In genomic region chr4:68319040-68319439, GRCh38 we compare ENCODE assay signal across 17 cellular contexts. TPM values are rescaled to one million over a fixed set of nuclear protein-coding genes. Genes with fewer than 3 reads are reported as not detected.
A peak's percentile ranks its signal among the peaks of the same experiment; 100 is the strongest.
DNase-seq lines count a peak whose midpoint lies in the region; ATAC-seq and TF ChIP-seq lines count a peak whose summit lies in the region.
"Had no signal": no experiment of that assay in that cellular context is flagged by ENCODE, and none has a peak within 500 bp of the region (broad histone marks: within the 10 kb centered on the region; RNA-seq: fewer than 3 reads in every experiment).

No MANE protein-coding gene starts in this region.

- H3K4me1 Mint-ChIP-seq in CD4-positive, CD25-positive, alpha-beta regulatory T cell: peaks cover 11 to 22% (median 13%) of the 10 kb centered on the region in 4 donors
- H3K4me1 Mint-ChIP-seq in CD4-positive, alpha-beta T cell (ENCODE audit: low read depth): peaks cover 5% of the 10 kb centered on the region
- peaks cover 11% of the 10 kb centered on the region for H3K4me1 Mint-ChIP-seq in T-helper 2 cell treated with Interferon-gamma antibody and Interleukin-4, amounts not matched to agents 5 μg/mL and 100 μg/mL, for 36 hours (ENCODE audit: low read depth)
- peaks cover 14% of the 10 kb centered on the region for H3K4me1 Mint-ChIP-seq in central memory CD8-positive, alpha-beta T cell
- H3K4me1 Mint-ChIP-seq in nephron progenitor cell: no peaks in the 10 kb centered on the region

- H3K4me3 Mint-ChIP-seq in CD4-positive, CD25-positive, alpha-beta regulatory T cell: no peak overlapping the region
- H3K4me3 Mint-ChIP-seq in CD4-positive, alpha-beta T cell: no peak overlapping the region
- peak overlapping the region; percentile 7 for H3K4me3 Mint-ChIP-seq in T-helper 2 cell treated with Interferon-gamma antibody and Interleukin-4, amounts not matched to agents 5 μg/mL and 100 μg/mL, for 36 hours
- H3K4me3 Mint-ChIP-seq in central memory CD8-positive, alpha-beta T cell: no peak overlapping the region
- H3K4me3 Mint-ChIP-seq in nephron progenitor cell: no peak overlapping the region

- H3K27me3 ChIP-seq in CD4-positive, CD25-positive, alpha-beta regulatory T cell (ENCODE audit: control insufficient read depth, insufficient read depth, low read length): no peaks in the 10 kb centered on the region
- no peaks in the 10 kb centered on the region for H3K27me3 ChIP-seq in CD4-positive, alpha-beta T cell (ENCODE audit: control insufficient read depth, insufficient read depth, low read length)
- H3K27me3 ChIP-seq: adrenal gland had no signal

- POLR2A ChIA-PET in CD4-positive, alpha-beta T cell (lab: Charles Lee): no interaction called here

- TF ChIP-seq CTCF in CD4-positive, alpha-beta T cell (IDR thresholded peaks at IDR 0.05): no peak
- no peak for TF ChIP-seq CTCF in nephron progenitor cell (IDR thresholded peaks at IDR 0.05)

- no peaks in the 10 kb centered on the region for H3K9me3 ChIP-seq in CD4-positive, CD25-positive, alpha-beta regulatory T cell (ENCODE audit: control insufficient read depth in 2 of 2, low read length in 2 of 2)
- H3K9me3 ChIP-seq in CD4-positive, alpha-beta T cell (ENCODE audit: control insufficient read depth, low read length): no peaks in the 10 kb centered on the region
- H3K9me3 ChIP-seq: adrenal gland had no signal

- H3K4me3 ChIP-seq in CD4-positive, CD25-positive, alpha-beta regulatory T cell (ENCODE audit: low read depth, low read length): no peak overlapping the region
- H3K4me3 ChIP-seq: adrenal gland, lung had no signal

- no peak for ATAC-seq in CD4-positive, CD25-positive, alpha-beta regulatory T cell (ENCODE audit: low read depth in 2 of 2)
- no peak for ATAC-seq in CD4-positive, alpha-beta T cell (ENCODE audit: poor library complexity)
- ATAC-seq in central memory CD8-positive, alpha-beta T cell (replicated peaks; ENCODE audit: extremely low read depth, poor library complexity, severe bottlenecking): peak; percentile 19
- ATAC-seq in left ventricle myocardium superior: no peak
- ATAC-seq: stimulated activated naive CD8-positive, alpha-beta T cell treated with anti-CD3 and anti-CD28 coated beads, Interleukin-15, Interleukin-2, amounts not matched to agents 100 U/mL and 50 U/mL, for 24 hours had no signal

- H3K27me3 Mint-ChIP-seq in CD4-positive, CD25-positive, alpha-beta regulatory T cell: no peaks in the 10 kb centered on the region
- no peaks in the 10 kb centered on the region for H3K27me3 Mint-ChIP-seq in CD4-positive, alpha-beta T cell
- no peaks in the 10 kb centered on the region for H3K27me3 Mint-ChIP-seq in T-helper 2 cell treated with Interferon-gamma antibody and Interleukin-4, amounts not matched to agents 5 μg/mL and 100 μg/mL, for 36 hours (ENCODE audit: low read depth)
- no peaks in the 10 kb centered on the region for H3K27me3 Mint-ChIP-seq in central memory CD8-positive, alpha-beta T cell
- no peaks in the 10 kb centered on the region for H3K27me3 Mint-ChIP-seq in nephron progenitor cell (ENCODE audit: low read depth, poor library complexity)

- peak overlapping the region; percentile 15 for H3K27ac ChIP-seq in CD4-positive, CD25-positive, alpha-beta regulatory T cell (ENCODE audit: insufficient read depth, low read length, poor library complexity, severe bottlenecking)
- no peak overlapping the region for H3K27ac ChIP-seq in CD4-positive, alpha-beta T cell (ENCODE audit: low read depth, low read length)
- H3K27ac ChIP-seq: adrenal gland had no signal

- H3K27ac Mint-ChIP-seq in CD4-positive, CD25-positive, alpha-beta regulatory T cell: peak overlapping the region in 2 of 3 donors; percentile 9 to 35
- H3K27ac Mint-ChIP-seq in CD4-positive, alpha-beta T cell: peak overlapping the region; percentile 6
- peak overlapping the region; percentile 64 for H3K27ac Mint-ChIP-seq in T-helper 2 cell treated with Interferon-gamma antibody and Interleukin-4, amounts not matched to agents 5 μg/mL and 100 μg/mL, for 36 hours
- no peak overlapping the region for H3K27ac Mint-ChIP-seq in central memory CD8-positive, alpha-beta T cell (ENCODE audit: low read depth)
- H3K27ac Mint-ChIP-seq in nephron progenitor cell: no peak overlapping the region

- CTCF ChIA-PET in CD4-positive, alpha-beta T cell (lab: Charles Lee): no interaction called here

- DNase-seq in CD4-positive, CD25-positive, alpha-beta regulatory T cell: peak in 1 of 3 donors; percentile 5
- no peak for DNase-seq in CD4-positive, alpha-beta T cell
- DNase-seq in T-helper 2 cell treated with Interferon-gamma antibody and Interleukin-4, amounts not matched to agents 5 μg/mL and 100 μg/mL, for 36 hours (ENCODE audit: low spot score): no peak
- DNase-seq in central memory CD8-positive, alpha-beta T cell (ENCODE audit: low spot score in 2 of 2): no peak
- DNase-seq in NCI-H1930 (lab: John Stamatoyannopoulos, UW) (no peak), nephron progenitor cell (no peak), left ventricle myocardium superior (no peak)
- DNase-seq: activated T-cell treated with anti-CD3 and anti-CD28 coated beads, Interleukin-2, amount 50 U/mL, for 48 hours; adrenal gland; GDM1; HCEC 1CT; NCI-H1694 treated with DMSO at 0.1 percent for 48 hours; NCI-H748 treated with DMSO at 0.1 percent for 48 hours; nucleus accumbens; small intestine; stimulated activated naive CD8-positive, alpha-beta T cell treated with anti-CD3 and anti-CD28 coated beads, Interleukin-15, Interleukin-2, amounts not matched to agents 100 U/mL and 50 U/mL, for 24 hours had no signal

- no peaks in the 10 kb centered on the region for H3K4me1 ChIP-seq in CD4-positive, CD25-positive, alpha-beta regulatory T cell (ENCODE audit: control insufficient read depth, insufficient read depth, low read length, poor library complexity, severe bottlenecking)
- H3K4me1 ChIP-seq: adrenal gland had no signal

- peaks cover 85% of the 10 kb centered on the region for H3K36me3 ChIP-seq in CD4-positive, CD25-positive, alpha-beta regulatory T cell (ENCODE audit: control insufficient read depth, insufficient read depth, low read length)

- intact Hi-C loops in CD4-positive, alpha-beta T cell (cut with DNase I, micrococcal nuclease): no loop called here
- intact Hi-C loops in left ventricle myocardium superior (cut with micrococcal nuclease): no loop called here

- H3K36me3 Mint-ChIP-seq in CD4-positive, CD25-positive, alpha-beta regulatory T cell: peaks cover 39% of the 10 kb centered on the region
- H3K36me3 Mint-ChIP-seq in CD4-positive, alpha-beta T cell (ENCODE audit: low read depth): peaks cover 94% of the 10 kb centered on the region
- peaks cover 48% of the 10 kb centered on the region for H3K36me3 Mint-ChIP-seq in T-helper 2 cell treated with Interferon-gamma antibody and Interleukin-4, amounts not matched to agents 5 μg/mL and 100 μg/mL, for 36 hours (ENCODE audit: low read depth)
- H3K36me3 Mint-ChIP-seq in central memory CD8-positive, alpha-beta T cell (ENCODE audit: insufficient read depth): peaks cover 59% of the 10 kb centered on the region
- peaks cover 54% of the 10 kb centered on the region for H3K36me3 Mint-ChIP-seq in nephron progenitor cell (ENCODE audit: low read depth)

- H3K9me3 Mint-ChIP-seq in CD4-positive, CD25-positive, alpha-beta regulatory T cell: no peaks in the 10 kb centered on the region
- H3K9me3 Mint-ChIP-seq in CD4-positive, alpha-beta T cell: no peaks in the 10 kb centered on the region
- H3K9me3 Mint-ChIP-seq in T-helper 2 cell treated with Interferon-gamma antibody and Interleukin-4, amounts not matched to agents 5 μg/mL and 100 μg/mL, for 36 hours: no peaks in the 10 kb centered on the region
- H3K9me3 Mint-ChIP-seq in central memory CD8-positive, alpha-beta T cell: no peaks in the 10 kb centered on the region
- no peaks in the 10 kb centered on the region for H3K9me3 Mint-ChIP-seq in nephron progenitor cell

RNA-seq across cellular contexts. Expression of gene YTHDC1, which starts 30.9 kb away (rescaled TPM):
- total RNA-seq in CD4-positive, CD25-positive, alpha-beta regulatory T cell: 328 TPM
- polyA plus RNA-seq in CD4-positive, CD25-positive, alpha-beta regulatory T cell: 10 to 100 TPM; 24.6 to 43.3 (median 28.3) TPM
- total RNA-seq in CD4-positive, alpha-beta T cell: 100 to 1,000 TPM; 383 to 389 TPM
- total RNA-seq in left ventricle myocardium superior: 57.1 TPM

Comparison
In these comparisons a context has a peak if more than half of its experiments do, and no peak if none do; other contexts are left out.
1. H3K27ac Mint-ChIP-seq: peak in CD4-positive, CD25-positive, alpha-beta regulatory T cell (2 of 3), CD4-positive, alpha-beta T cell (single experiment) and T-helper 2 cell treated with Interferon-gamma antibody and Interleukin-4, amounts not matched to agents 5 μg/mL and 100 μg/mL, for 36 hours (single experiment); none in central memory CD8-positive, alpha-beta T cell (single experiment) and nephron progenitor cell (single experiment).